Comparison of ENCODE assay signal across 8 cellular contexts in genomic region chr7:12490105-12490688, GRCh38.
DNase-seq lines count a peak whose midpoint lies in the region; ATAC-seq, FAIRE-seq and TF ChIP-seq lines count a peak whose summit lies in the region.

No MANE protein-coding gene starts in this region.

- no peak overlapping the region for H2BK15ac ChIP-seq in neuronal stem cell (ENCODE audit: low read length)

- H3K27me3 ChIP-seq in BJ (ENCODE audit: control insufficient read depth, insufficient read depth, low read length) (no peaks in the 10 kb centered on the region), K562 (ENCODE audit: control insufficient read depth in 2 of 2, insufficient read depth in 2 of 2, low read length in 2 of 2) (no peaks in the 10 kb centered on the region), lower lobe of right lung (ENCODE audit: low read depth) (no peaks in the 10 kb centered on the region), neuronal stem cell (ENCODE audit: control insufficient read depth in 3 of 3, insufficient read depth in 3 of 3, low read depth in 1 of 3, low read length in 3 of 3) (no peaks in the 10 kb centered on the region)

- no peak overlapping the region for H3K4ac ChIP-seq in neuronal stem cell (ENCODE audit: low read length)

- no peak for DNase-seq in BJ (ENCODE audit: low read depth)
- peak; percentile 34 for DNase-seq in NCI-H2196 treated with DMSO at 0.1 percent for 48 hours (lab: John Stamatoyannopoulos, UW; ENCODE audit: unreplicated experiment)
- DNase-seq in K562 (ENCODE audit: extremely low read depth in 1 of 4, low spot score in 3 of 4): peak; percentile 27 to 42 (median 30)
- DNase-seq in lower lobe of right lung: no peak
- no peak for DNase-seq in neuronal stem cell (ENCODE audit: low spot score)
- DNase-seq in stimulated activated naive CD4-positive, alpha-beta T cell treated with Interleukin-2 at 50 U/mL for 16 hours (lab: John Stamatoyannopoulos, UW): no peak

- H2BK5ac ChIP-seq in neuronal stem cell (ENCODE audit: low read length): no peak overlapping the region

- TF ChIP-seq EP300 in K562 (IDR thresholded peaks at IDR 0.05; ENCODE audit: low read length): no peak

- H2AK5ac ChIP-seq in neuronal stem cell (ENCODE audit: low read depth, low read length): no peak overlapping the region

- H2AFZ ChIP-seq in K562 (ENCODE audit: low read depth, low read length) (no peak overlapping the region), neuronal stem cell (ENCODE audit: low read length) (no peak overlapping the region)

- no peak overlapping the region for H4K8ac ChIP-seq in neuronal stem cell (ENCODE audit: low read depth, low read length)

- H3K4me1 ChIP-seq in K562 (replicated peaks in 1 of 2; ENCODE audit: control insufficient read depth in 2 of 2, insufficient read depth in 2 of 2, low read length in 2 of 2) (0 out of 5 replicates have a peak, but pooled peaks cover 0 to 3% of the 10 kb centered on the region in 2 experiments), lower lobe of right lung (no peaks in the 10 kb centered on the region), neuronal stem cell (ENCODE audit: control insufficient read depth in 2 of 2, insufficient read depth in 1 of 2, low read depth in 1 of 2, low read length in 2 of 2) (no peaks in the 10 kb centered on the region)

- no peaks in the 10 kb centered on the region for H3K79me2 ChIP-seq in K562 (ENCODE audit: control insufficient read depth, insufficient read depth, low read length)

- no peaks in the 10 kb centered on the region for H3K9me1 ChIP-seq in K562 (ENCODE audit: control insufficient read depth, insufficient read depth, low read length)

- intact Hi-C loops in K562 (cut with micrococcal nuclease): loop anchor here (1.0 to 5.0 kb wide), 5 partner anchors 32 to 278 kb away; partner anchors contain the start of gene TMEM106B
- intact Hi-C loops in lower lobe of right lung (cut with DNase I): no loop called here

- no peak overlapping the region for H3K23ac ChIP-seq in neuronal stem cell (ENCODE audit: low read depth, low read length, poor library complexity)

- in situ Hi-C loops in K562 (cut with MboI): loop anchor here (5.0 to 25.0 kb wide), 3 partner anchors 33 to 1078 kb away; no protein-coding TSS in a partner anchor

- H3K4me3 ChIP-seq in BJ (ENCODE audit: low read depth, low read length) (no peak overlapping the region), K562 (no peak overlapping the region), lower lobe of right lung (no peak overlapping the region), neuronal stem cell (ENCODE audit: low read length in 2 of 2) (no peak overlapping the region)

- H3K14ac ChIP-seq in neuronal stem cell (ENCODE audit: low read length): no peak overlapping the region

- peak; percentile 51 for FAIRE-seq in K562 (lab: Jason Lieb, UNC)

- no TSS peak for BruUV-seq in K562 (replicated peaks; lab: Mats Ljungman, UMichigan)

- TF ChIP-seq CTCF in BJ (IDR thresholded peaks at IDR 0.05; ENCODE audit: insufficient read depth, low read depth, low read length): peak; percentile 43
- peak; percentile 30 to 73 (median 57); a peak in 4 of 6 replicates for TF ChIP-seq CTCF in K562 (IDR thresholded peaks at IDR 0.05 in 2 of 3, conservative IDR thresholded peaks at IDR 0.05 in 1 of 3; ENCODE audit: insufficient read depth in 2 of 3, low read depth in 1 of 3, low read length in 3 of 3)
- peak; percentile 44 for TF ChIP-seq CTCF in lower lobe of right lung (IDR thresholded peaks at IDR 0.05)

- POLR2A ChIA-PET in BJ (lab: Charles Lee): no interaction called here
- POLR2A ChIA-PET in K562 (lab: Yijun Ruan, JAX): interaction anchor here (0.7 to 1.9 kb wide), 5 partner anchors 15 to 378 kb away, joined by 3 to 10 read pairs (median 4); no protein-coding TSS in a partner anchor

- H3K9me3 ChIP-seq in K562 (replicated peaks; ENCODE audit: control insufficient read depth, insufficient read depth, low read depth, low read length) (no peaks in the 10 kb centered on the region), lower lobe of right lung (no peaks in the 10 kb centered on the region), neuronal stem cell (replicated peaks in 1 of 2; ENCODE audit: control insufficient read depth in 2 of 2, insufficient read depth in 1 of 2, low read depth in 1 of 2, low read length in 2 of 2) (no peaks in the 10 kb centered on the region)

- H3K18ac ChIP-seq in neuronal stem cell (ENCODE audit: low read length): no peak overlapping the region

- CTCF ChIA-PET in BJ (lab: Yijun Ruan, JAX) (interaction anchor here (0.7 to 2.3 kb wide), 8 partner anchors 15 to 101 kb away, joined by 3 to 30 read pairs (median 7); no protein-coding TSS in a partner anchor), K562 (lab: Yijun Ruan, JAX; ENCODE audit: low intra/inter-chr PET ratio) (interaction anchor here (0.6 to 3.0 kb wide), 5 partner anchors 26 to 946 kb away, joined by 3 to 33 read pairs (median 3); no protein-coding TSS in a partner anchor)

- H3K79me1 ChIP-seq in neuronal stem cell (ENCODE audit: low read depth, low read length): no peaks in the 10 kb centered on the region

- peak; percentile 80 to 90 for TF ChIP-seq RAD21 in K562 (CRISPR knock-in tag; conservative IDR thresholded peaks at IDR 0.05 in 1 of 2, IDR thresholded peaks at IDR 0.05 in 1 of 2)

- no peak overlapping the region for H3K27ac ChIP-seq in K562 (ENCODE audit: extremely low read depth, low read depth, low read length)
- no peak overlapping the region for H3K27ac ChIP-seq in lower lobe of right lung
- H3K27ac ChIP-seq in neuronal stem cell (replicated peaks; ENCODE audit: low read length): no peak overlapping the region

- H3K36me3 ChIP-seq in BJ (ENCODE audit: control insufficient read depth, insufficient read depth, low read length) (no peaks in the 10 kb centered on the region), K562 (ENCODE audit: control insufficient read depth, insufficient read depth, low read length) (no peaks in the 10 kb centered on the region), lower lobe of right lung (no peaks in the 10 kb centered on the region), neuronal stem cell (replicated peaks in 1 of 2; ENCODE audit: control insufficient read depth in 2 of 2, insufficient read depth in 2 of 2, low read length in 2 of 2) (no peaks in the 10 kb centered on the region)

- H3K9ac ChIP-seq in K562 (ENCODE audit: insufficient read depth in 1 of 2, low read depth in 2 of 2, low read length in 2 of 2) (no peak overlapping the region), neuronal stem cell (ENCODE audit: low read depth, low read length, poor library complexity) (no peak overlapping the region)

- H4K91ac ChIP-seq in neuronal stem cell (ENCODE audit: low read depth, low read length, poor library complexity): no peak overlapping the region

- TF ChIP-seq POLR2A in K562 (conservative IDR thresholded peaks at IDR 0.05): no peak

- no peaks in the 10 kb centered on the region for H4K20me1 ChIP-seq in K562 (replicated peaks; ENCODE audit: control insufficient read depth, insufficient read depth, low read length)

- no peak overlapping the region for H2BK120ac ChIP-seq in neuronal stem cell (ENCODE audit: low read depth, low read length)

- H3K4me2 ChIP-seq in K562 (ENCODE audit: insufficient read depth, low read length) (no peak overlapping the region), neuronal stem cell (ENCODE audit: insufficient read depth, low read length, poor library complexity, severe bottlenecking) (no peak overlapping the region)

- no peak overlapping the region for H2BK12ac ChIP-seq in neuronal stem cell (ENCODE audit: low read length)

- 0% methylated on average over 2 of the region's 2 CpGs for WGBS in K562 (ENCODE audit: insufficient coverage, low coverage, missing lambda C conversion rate)
- WGBS in neuronal stem cell (ENCODE audit: extremely low coverage in 2 of 2, insufficient read length in 2 of 2, insufficient replicate concordance in 1 of 2), 2 donors: no CpG with 5 or more reads among the region's 2 CpGs

- peak; percentile 80 for ATAC-seq in GM18870 (IDR thresholded peaks at IDR 0.05; ENCODE audit: unreplicated experiment)
- peak; percentile 77 for ATAC-seq in HG03135 (IDR thresholded peaks at IDR 0.05; ENCODE audit: unreplicated experiment)
- peak; percentile 77 for ATAC-seq in K562
- peak in 1 of 2 donors; percentile 49 for ATAC-seq in lower lobe of right lung

TF ChIP-seq in K562, 482 proteins besides CTCF, POLR2A, EP300 and RAD21 (continues in another document):
- TF ChIP-seq SP2 (IDR thresholded peaks at IDR 0.05; ENCODE audit: extremely low read depth, low read depth, low read length, poor library complexity, severe bottlenecking) (no peak), EP400 (IDR thresholded peaks at IDR 0.05) (peak; percentile 24; the same call in 1 of the 2 replicates), STAT5B (CRISPR knock-in tag; IDR thresholded peaks at IDR 0.05) (no peak), PHF21A (IDR thresholded peaks at IDR 0.05; ENCODE audit: borderline replicate concordance, low read depth) (no peak), NELFE (IDR thresholded peaks at IDR 0.05; ENCODE audit: insufficient read depth, insufficient read length) (no peak), ZNF431 (CRISPR knock-in tag; IDR thresholded peaks at IDR 0.05) (no peak), CREM (IDR thresholded peaks at IDR 0.05; ENCODE audit: low read depth) (no peak), ZC3H4 (CRISPR knock-in tag; IDR thresholded peaks at IDR 0.05; ENCODE audit: borderline replicate concordance) (no peak), NR4A1 (CRISPR knock-in tag; IDR thresholded peaks at IDR 0.05) (no peak), NR4A1 (tag; IDR thresholded peaks at IDR 0.05) (no peak)

Comparison
In these comparisons a context has a peak if more than half of its experiments do, and no peak if none do; other contexts are left out.
1. DNase-seq: peak in NCI-H2196 treated with DMSO at 0.1 percent for 48 hours (single experiment) and K562 (4 of 4); none in BJ (single experiment), lower lobe of right lung (single experiment), neuronal stem cell (single experiment) and stimulated activated naive CD4-positive, alpha-beta T cell treated with Interleukin-2 at 50 U/mL for 16 hours (single experiment).
2. Peak in every context shown above with its lines, with median percentiles within 50 percentile points of each other: CTCF ChIP-seq.